Comparison of ENCODE assay signal across 17 cellular contexts in genomic region chr3:71053495-71053894, GRCh38.
A peak's percentile ranks its signal among the peaks of the same experiment; 100 is the strongest.
DNase-seq lines count a peak whose midpoint lies in the region; ATAC-seq and TF ChIP-seq lines count a peak whose summit lies in the region.
"Had no signal": no experiment of that assay in that cellular context is flagged by ENCODE, and none has a peak within 500 bp of the region (broad histone marks: within the 10 kb centered on the region; RNA-seq: fewer than 3 reads in every experiment).

No MANE protein-coding gene starts in this region.

- H2AFZ ChIP-seq in KMS-11 (ENCODE audit: low read depth): no peak overlapping the region

- DNase-seq in activated T-cell treated with anti-CD3 and anti-CD28 coated beads, Interleukin-2, amount 50 U/mL, for 72 hours: no peak
- DNase-seq in activated T-cell treated with anti-CD3 and anti-CD28 coated beads, Interleukin-2, amount 50 U/mL, for 24 hours: no peak
- DNase-seq in esophagus muscularis mucosa (ENCODE audit: extremely low spot score): peak; percentile 57
- no peak for DNase-seq in sigmoid colon
- no peak for DNase-seq in activated CD4-positive, alpha-beta T cell treated with anti-CD3 and anti-CD28 coated beads, Interleukin-2, amount 50 U/mL, for 48 hours
- no peak for DNase-seq in stimulated activated CD8-positive, alpha-beta memory T cell treated with anti-CD3 and anti-CD28 coated beads, Interleukin-4, amount 100 ng/mL, for 48 hours
- DNase-seq in NCI-H2227 (lab: John Stamatoyannopoulos, UW; ENCODE audit: unreplicated experiment): no peak
- DNase-seq: Caco-2; central memory CD4-positive, alpha-beta T cell; endodermal cell; HCEC 1CT; lower lobe of right lung; NCI-H510A treated with DMSO at 0.1 percent for 48 hours; SJCRH30; stimulated activated CD4-positive, alpha-beta T cell treated with anti-CD3 and anti-CD28 coated beads, Interleukin-4, amount 100 ng/mL, for 24 hours had no signal

- WGBS in esophagus muscularis mucosa: 51% methylated on average over 4 of the region's 4 CpGs
- WGBS in sigmoid colon, 2 donors: 75 to 82% methylated on average over 4 of the region's 4 CpGs

- H4K20me1 ChIP-seq in KMS-11 (ENCODE audit: insufficient read depth): no peaks in the 10 kb centered on the region

- no peak overlapping the region for H3K9ac ChIP-seq in KMS-11

- TF ChIP-seq EP300 in esophagus muscularis mucosa (IDR thresholded peaks at IDR 0.05): no peak
- no peak for TF ChIP-seq EP300 in sigmoid colon (IDR thresholded peaks at IDR 0.05)

- H3K4me3 ChIP-seq in KMS-11 (IDR thresholded peaks at IDR 0.05; ENCODE audit: insufficient read depth, low read depth, low read length) (no peak overlapping the region), esophagus muscularis mucosa (no peak overlapping the region), sigmoid colon (no peak overlapping the region)
- H3K4me3 ChIP-seq: GM12878, lower lobe of right lung, SJCRH30 had no signal

- no peak for ATAC-seq in activated T-cell treated with anti-CD3 and anti-CD28 coated beads, Interleukin-2, amount 50 U/mL, for 72 hours (replicated peaks in 1 of 2)
- ATAC-seq: GM12878, lower lobe of right lung had no signal

- H3K27ac ChIP-seq in KMS-11 (no peak overlapping the region), esophagus muscularis mucosa (replicated peaks in 1 of 4) (peak overlapping the region; percentile 82 to 98 (median 94)), sigmoid colon (peak overlapping the region; percentile 79 to 99 (median 94))
- H3K27ac ChIP-seq: lower lobe of right lung, SJCRH30 had no signal

- intact Hi-C loops in esophagus muscularis mucosa (cut with DNase I): no loop called here
- intact Hi-C loops in sigmoid colon (cut with DNase I): no loop called here

- peaks cover 39% of the 10 kb centered on the region for H3K4me1 Mint-ChIP-seq in activated T-cell treated with anti-CD3 and anti-CD28 coated beads, Interleukin-2, amount 50 U/mL, for 72 hours (ENCODE audit: low read depth)
- H3K4me1 Mint-ChIP-seq in activated T-cell treated with anti-CD3 and anti-CD28 coated beads, Interleukin-2, amount 50 U/mL, for 24 hours (ENCODE audit: low read depth): peaks cover 98% of the 10 kb centered on the region

- H3K27ac Mint-ChIP-seq in activated T-cell treated with anti-CD3 and anti-CD28 coated beads, Interleukin-2, amount 50 U/mL, for 72 hours: peak overlapping the region; percentile 54
- no peak overlapping the region for H3K27ac Mint-ChIP-seq in activated T-cell treated with anti-CD3 and anti-CD28 coated beads, Interleukin-2, amount 50 U/mL, for 24 hours
- H3K27ac Mint-ChIP-seq: endodermal cell had no signal

- TF ChIP-seq CTCF in KMS-11 (conservative IDR thresholded peaks at IDR 0.05; ENCODE audit: low read depth, low read length) (no peak), esophagus muscularis mucosa (IDR thresholded peaks at IDR 0.05) (no peak), sigmoid colon (IDR thresholded peaks at IDR 0.05) (no peak)

- H3K4me1 ChIP-seq in KMS-11 (ENCODE audit: low read depth, poor library complexity, severe bottlenecking): peaks cover 88% of the 10 kb centered on the region
- H3K4me1 ChIP-seq in esophagus muscularis mucosa: peaks cover 89 to 100% (median 99%) of the 10 kb centered on the region in 4 donors
- H3K4me1 ChIP-seq in sigmoid colon: peaks cover 0 to 99% (median 98%) of the 10 kb centered on the region in 4 donors
- H3K4me1 ChIP-seq: SJCRH30 had no signal

- H3K27me3 ChIP-seq in KMS-11 (ENCODE audit: insufficient read depth, low read depth): no peaks in the 10 kb centered on the region
- H3K27me3 ChIP-seq in esophagus muscularis mucosa: no peaks in the 10 kb centered on the region
- no peaks in the 10 kb centered on the region for H3K27me3 ChIP-seq in sigmoid colon
- H3K27me3 ChIP-seq: SJCRH30 had no signal

- H3K36me3 Mint-ChIP-seq in activated T-cell treated with anti-CD3 and anti-CD28 coated beads, Interleukin-2, amount 50 U/mL, for 72 hours (ENCODE audit: insufficient read depth in 2 of 2): peaks cover 18 to 34% of the 10 kb centered on the region in 2 donors
- H3K36me3 Mint-ChIP-seq in activated T-cell treated with anti-CD3 and anti-CD28 coated beads, Interleukin-2, amount 50 U/mL, for 24 hours (ENCODE audit: low read depth): peaks cover 87% of the 10 kb centered on the region

- peaks cover 49% of the 10 kb centered on the region; the same call in 1 of the 2 replicates for H3K79me2 ChIP-seq in KMS-11 (ENCODE audit: insufficient read depth, low read depth)

- no peaks in the 10 kb centered on the region for H3K27me3 Mint-ChIP-seq in activated T-cell treated with anti-CD3 and anti-CD28 coated beads, Interleukin-2, amount 50 U/mL, for 72 hours (ENCODE audit: low read depth)
- H3K27me3 Mint-ChIP-seq in activated T-cell treated with anti-CD3 and anti-CD28 coated beads, Interleukin-2, amount 50 U/mL, for 24 hours: no peaks in the 10 kb centered on the region

- H3K9me3 ChIP-seq in esophagus muscularis mucosa (no peaks in the 10 kb centered on the region), sigmoid colon (no peaks in the 10 kb centered on the region)
- H3K9me3 ChIP-seq: Caco-2, lower lobe of right lung, SJCRH30 had no signal

- TF ChIP-seq POLR2A in esophagus muscularis mucosa (IDR thresholded peaks at IDR 0.05; ENCODE audit: low read depth) (no peak), sigmoid colon (IDR thresholded peaks at IDR 0.05) (no peak)

- 0 out of 2 replicates have a peak overlapping the region, but pooled peaks have one; percentile 62 for H3K4me2 ChIP-seq in KMS-11

- peak overlapping the region in 1 of 2 donors; percentile 6 for H3K4me3 Mint-ChIP-seq in activated T-cell treated with anti-CD3 and anti-CD28 coated beads, Interleukin-2, amount 50 U/mL, for 72 hours
- no peak overlapping the region for H3K4me3 Mint-ChIP-seq in activated T-cell treated with anti-CD3 and anti-CD28 coated beads, Interleukin-2, amount 50 U/mL, for 24 hours
- H3K4me3 Mint-ChIP-seq: endodermal cell had no signal

- H3K9me3 Mint-ChIP-seq in activated T-cell treated with anti-CD3 and anti-CD28 coated beads, Interleukin-2, amount 50 U/mL, for 72 hours: no peaks in the 10 kb centered on the region
- H3K9me3 Mint-ChIP-seq in activated T-cell treated with anti-CD3 and anti-CD28 coated beads, Interleukin-2, amount 50 U/mL, for 24 hours: no peaks in the 10 kb centered on the region
- H3K9me3 Mint-ChIP-seq: endodermal cell had no signal

- no peaks in the 10 kb centered on the region for H3K36me3 ChIP-seq in KMS-11 (ENCODE audit: insufficient read depth)
- peaks cover 0 to 21% (median 10%) of the 10 kb centered on the region in 4 donors for H3K36me3 ChIP-seq in esophagus muscularis mucosa
- peaks cover 0 to 16% (median 0%) of the 10 kb centered on the region in 4 donors for H3K36me3 ChIP-seq in sigmoid colon
- H3K36me3 ChIP-seq: SJCRH30 had no signal
